In the genomic region with DNA sequence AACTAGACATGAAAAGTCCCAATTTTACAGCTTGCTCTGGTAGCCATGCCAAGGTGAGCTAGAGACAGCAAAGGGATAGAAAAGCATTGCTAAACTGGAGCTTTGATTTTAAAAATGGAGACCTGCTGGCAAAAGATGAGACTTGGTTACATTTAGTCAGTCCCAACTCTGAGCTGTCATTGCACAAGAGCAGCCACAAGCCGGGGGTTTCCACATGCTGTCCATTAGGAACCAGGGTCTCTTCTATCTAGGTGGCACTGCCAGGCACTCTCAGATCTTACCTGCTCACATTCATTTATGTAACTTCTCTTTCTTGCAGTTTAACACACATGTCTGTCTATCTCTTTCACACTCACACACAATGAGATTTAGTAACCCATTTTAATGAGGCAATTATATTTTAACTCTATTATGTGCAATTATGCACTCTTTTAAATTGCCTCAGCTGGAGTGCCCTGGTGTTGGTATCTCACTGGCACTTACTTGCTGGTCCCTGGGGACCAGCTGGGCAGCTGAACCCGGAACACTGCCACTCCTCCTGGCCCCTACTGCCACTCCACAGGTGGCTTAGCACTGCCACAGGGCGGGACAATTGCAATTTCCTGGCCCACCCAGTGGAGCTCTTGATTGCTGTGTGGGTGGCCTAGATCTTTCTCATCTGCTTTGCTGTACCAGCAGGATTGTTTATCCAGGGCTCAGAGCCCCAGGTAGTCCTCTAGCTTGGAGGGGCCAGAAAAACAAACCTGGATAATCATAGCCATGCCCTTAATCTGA, we compare ENCODE assay signal across 12 cellular contexts.
DNase-seq lines count a peak whose midpoint lies in the region; TF ChIP-seq lines count a peak whose summit lies in the region.
"Had no signal": no experiment of that assay in that cellular context is flagged by ENCODE, and none has a peak within 500 bp of the region (broad histone marks: within the 10 kb centered on the region; RNA-seq: fewer than 3 reads in every experiment).

No MANE protein-coding gene starts in this region.

- TF ChIP-seq CTCF in left ventricle myocardium inferior (IDR thresholded peaks at IDR 0.05; ENCODE audit: borderline replicate concordance) = no peak

- H3K27me3 ChIP-seq in left ventricle myocardium inferior (ENCODE audit: low read depth) = no peaks in the 10 kb centered on the region

- intact Hi-C loops in left ventricle myocardium inferior (cut with micrococcal nuclease) = no loop called here

- no peak overlapping the region for H3K27ac ChIP-seq in left ventricle myocardium inferior (replicated peaks)
- H3K27ac ChIP-seq: prostate gland had no signal

- H3K4me3 ChIP-seq in left ventricle myocardium inferior = no peak overlapping the region
- H3K4me3 ChIP-seq: prostate gland had no signal

- DNase-seq in COR-L47 (lab: John Stamatoyannopoulos, UW) (peak; percentile 96), HT-29 (ENCODE audit: low spot score) (peak; percentile 55), NCI-H524 (lab: John Stamatoyannopoulos, UW) (peak; percentile 23 to 54), iPS-NIHi11 (ENCODE audit: low spot score) (peak; percentile 36), epidermal melanocyte (ENCODE audit: insufficient read length, low spot score) (no peak), NCI-H526 treated with DMSO at 0.1 percent for 48 hours (lab: John Stamatoyannopoulos, UW) (no peak), left ventricle myocardium inferior (no peak), GOT3 (lab: John Stamatoyannopoulos, UW) (no peak)
- DNase-seq: cortex of kidney, NCI-H187, OCI-M1 had no signal

- peaks cover 16% of the 10 kb centered on the region for H3K4me1 ChIP-seq in left ventricle myocardium inferior
- H3K4me1 ChIP-seq: prostate gland had no signal

- no peaks in the 10 kb centered on the region for H3K9me3 ChIP-seq in left ventricle myocardium inferior (replicated peaks)
- H3K9me3 ChIP-seq: prostate gland had no signal

- no peaks in the 10 kb centered on the region for H3K36me3 ChIP-seq in left ventricle myocardium inferior
- H3K36me3 ChIP-seq: prostate gland had no signal

Comparison
In these comparisons a context has a peak if more than half of its experiments do, and no peak if none do; other contexts are left out.
1. DNase-seq: peak in COR-L47 (single experiment), HT-29 (single experiment), NCI-H524 (2 of 2) and iPS-NIHi11 (single experiment); none in epidermal melanocyte (single experiment), NCI-H526 treated with DMSO at 0.1 percent for 48 hours (single experiment), left ventricle myocardium inferior (single experiment) and GOT3 (single experiment).